ENCODE assay signal across 1 cellular context in genomic region chr19:57916168-57916995, GRCh38.
TF ChIP-seq lines count a peak whose summit lies in the region.
"Not testable (repeated sequence)": the region's sequence is repeated elsewhere in the genome, so short reads cannot be mapped to it uniquely, and the experiment has no call there.

ZNF417 (minus strand) TSS chr19:57916592; CDS start chr19:57916411, 181 bp downstream.

TF ChIP-seq in K562, 482 proteins besides CTCF, POLR2A, EP300 and RAD21 (continued from another document and continues in another):
- TF ChIP-seq MNT (conservative IDR thresholded peaks at IDR 0.05) (peak; percentile 78 to 86), GMEB1 (CRISPR knock-in tag; IDR thresholded peaks at IDR 0.05) (peak; percentile 99), ZNF24 (IDR thresholded peaks at IDR 0.05) (peak; percentile 14; the same call in 1 of the 2 replicates), PBX2 (tag; conservative IDR thresholded peaks at IDR 0.05; ENCODE audit: low read depth) (peak; percentile 97), ETS1 (conservative IDR thresholded peaks at IDR 0.05; ENCODE audit: control insufficient read depth, low read depth, low read length) (0 out of 2 replicates have a peak, but pooled peaks have one; percentile 45), VEZF1 (CRISPR knock-in tag; IDR thresholded peaks at IDR 0.05) (peak; percentile 50), DIDO1 (tag; IDR thresholded peaks at IDR 0.05; ENCODE audit: low read depth) (0 out of 2 replicates have a peak, but pooled peaks have one; percentile 67), E2F1 (CRISPR knock-in tag; IDR thresholded peaks at IDR 0.05) (peak; percentile 93), POLR2B (IDR thresholded peaks at IDR 0.05; ENCODE audit: low read depth, partially characterized antibody) (peak; percentile 54), ATF7 (IDR thresholded peaks at IDR 0.05) (peak; percentile 81), PKNOX1 (IDR thresholded peaks at IDR 0.05) (peak; percentile 99), SUPT5H (IDR thresholded peaks at IDR 0.05) (peak; percentile 54), E2F6 (IDR thresholded peaks at IDR 0.05; ENCODE audit: borderline replicate concordance in 1 of 2, extremely low read depth in 1 of 2, insufficient read depth in 1 of 2, insufficient read length in 1 of 2, low read depth in 1 of 2, low read length in 1 of 2, poor library complexity in 1 of 2, severe bottlenecking in 1 of 2) (peak in 1 of 2 experiments; percentile 85), ZNF143 (CRISPR knock-in tag; IDR thresholded peaks at IDR 0.05) (peak; percentile 90), TFAP4 (CRISPR knock-in tag; IDR thresholded peaks at IDR 0.05; ENCODE audit: borderline replicate concordance) (peak; percentile 54; the same call in 1 of the 2 replicates), CXXC5 (CRISPR knock-in tag; IDR thresholded peaks at IDR 0.05) (peak; percentile 90), CREB3L1 (IDR thresholded peaks at IDR 0.05; ENCODE audit: borderline replicate concordance, low read depth) (peak; percentile 99), BHLHE40 (IDR thresholded peaks at IDR 0.05; ENCODE audit: low read length) (peak; percentile 58; the same call in 1 of the 2 replicates), GABPA (tag; conservative IDR thresholded peaks at IDR 0.05; ENCODE audit: low read depth) (peak; percentile 90), ELF4 (CRISPR knock-in tag; IDR thresholded peaks at IDR 0.05) (peak; percentile 68; the same call in 1 of the 2 replicates), TRIM24 (IDR thresholded peaks at IDR 0.05) (peak; percentile 38 to 44; a peak in 2 of 4 replicates), NR2C2 (tag; IDR thresholded peaks at IDR 0.05) (peak; percentile 86), ASH1L (IDR thresholded peaks at IDR 0.05; ENCODE audit: borderline replicate concordance, low read depth, partially characterized antibody) (peak; percentile 73), PHF8 (IDR thresholded peaks at IDR 0.05; ENCODE audit: borderline replicate concordance, low read length) (peak; percentile 65; the same call in 1 of the 2 replicates), RBBP5 (IDR thresholded peaks at IDR 0.05; ENCODE audit: borderline replicate concordance, insufficient read depth, low read length, poor library complexity, severe bottlenecking) (peak; percentile 44), ZEB2 (IDR thresholded peaks at IDR 0.05) (peak; percentile 47; the same call in 1 of the 2 replicates), ELF2 (CRISPR knock-in tag; IDR thresholded peaks at IDR 0.05) (peak; percentile 51; the same call in 1 of the 2 replicates), RAD51 (IDR thresholded peaks at IDR 0.05; ENCODE audit: borderline replicate concordance, low read depth) (peak; percentile 38; the same call in 1 of the 2 replicates)
- not testable (repeated sequence) for TF ChIP-seq PBX2 (CRISPR knock-in tag; IDR thresholded peaks at IDR 0.05; ENCODE audit: low read depth); NR2C2 (CRISPR knock-in tag; IDR thresholded peaks at IDR 0.05)
